In the genomic region with DNA sequence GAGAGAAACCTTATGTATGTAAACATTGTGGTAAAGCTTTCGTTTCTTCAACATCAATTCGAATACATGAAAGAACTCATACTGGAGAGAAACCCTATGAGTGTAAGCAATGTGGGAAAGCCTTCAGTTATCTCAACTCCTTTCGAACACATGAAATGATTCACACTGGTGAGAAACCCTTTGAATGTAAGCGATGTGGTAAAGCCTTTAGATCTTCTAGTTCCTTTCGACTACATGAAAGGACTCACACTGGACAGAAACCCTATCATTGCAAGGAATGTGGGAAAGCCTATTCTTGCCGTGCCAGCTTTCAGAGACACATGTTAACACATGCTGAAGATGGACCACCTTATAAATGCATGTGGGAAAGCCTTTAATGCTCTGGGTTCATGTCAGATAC, we compare ENCODE assay signal across 18 cellular contexts.
"Had no signal": no experiment of that assay in that cellular context is flagged by ENCODE, and none has a peak within 500 bp of the region (broad histone marks: within the 10 kb centered on the region; RNA-seq: fewer than 3 reads in every experiment).

No MANE protein-coding gene starts in this region.

- FAIRE-seq: bronchial epithelial cell, frontal cortex, kidney had no signal

- ATAC-seq: activated CD8-positive, alpha-beta memory T cell treated with anti-CD3 and anti-CD28 coated beads, Interleukin-2, amount 10 ng/mL, durations not matched to agents 7 days and 5 days; activated T-cell treated with anti-CD3 and anti-CD28 coated beads, Interleukin-2, amount 50 U/mL, for 4 hours; heart right ventricle; stimulated activated effector memory CD8-positive, alpha-beta T cell treated with anti-CD3 and anti-CD28 coated beads, Interleukin-12 subunit alpha, Interleukin-12 subunit beta, amount 100 ng/mL, for 72 hours had no signal

- H3K27ac ChIP-seq: ascending aorta, heart right ventricle, left ventricle myocardium inferior, neutrophil, right atrium auricular region had no signal

- H3K4me3 ChIP-seq: ascending aorta, heart right ventricle, left ventricle myocardium inferior, right atrium auricular region had no signal

- H3K27me3 ChIP-seq: ascending aorta, heart right ventricle, neutrophil, right atrium auricular region had no signal

- DNase-seq: activated CD4-positive, alpha-beta T cell treated with anti-CD3 and anti-CD28 coated beads for 1 hour; activated CD4-positive, alpha-beta T cell treated with anti-CD3 and anti-CD28 coated beads, Interleukin-2, amount 50 U/mL, for 48 hours; activated CD8-positive, alpha-beta memory T cell treated with anti-CD3 and anti-CD28 coated beads, Interleukin-2, amount 10 ng/mL, durations not matched to agents 7 days and 5 days; activated gamma-delta T cell treated with Interleukin-2 at 50 U/mL for 16 hours; activated naive CD8-positive, alpha-beta T cell treated with anti-CD3 and anti-CD28 coated beads for 36 hours; activated T-cell treated with anti-CD3 and anti-CD28 coated beads, Interleukin-2, amount 50 U/mL, for 4 hours; heart right ventricle; kidney; left ventricle myocardium inferior; naive B cell; T-helper 9 cell; trophoblast cell had no signal

- H3K4me1 ChIP-seq: ascending aorta, heart right ventricle, left ventricle myocardium inferior, right atrium auricular region had no signal
